22 cellular contexts compared by ENCODE assay signal in the genomic region with DNA sequence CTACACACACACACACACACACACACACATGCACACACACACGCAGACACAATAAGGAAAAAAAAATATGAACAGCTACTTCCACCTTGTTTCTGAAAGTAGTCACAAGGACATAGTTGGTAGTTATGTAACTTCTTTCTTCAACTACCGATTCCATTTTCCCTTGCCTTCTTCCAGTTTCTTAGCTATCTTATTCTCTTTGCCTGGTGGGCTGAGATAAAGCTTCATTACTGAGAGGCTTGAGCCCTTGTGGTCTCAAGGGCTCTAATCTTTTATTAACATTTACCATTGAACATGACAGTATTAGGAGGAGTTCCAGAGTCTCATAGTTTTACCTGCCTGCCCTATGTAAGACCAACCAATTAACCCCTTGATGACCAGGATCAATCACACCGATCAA.
"Had no signal": no experiment of that assay in that cellular context is flagged by ENCODE, and none has a peak within 500 bp of the region (broad histone marks: within the 10 kb centered on the region; RNA-seq: fewer than 3 reads in every experiment).

No MANE protein-coding gene starts in this region.

- ATAC-seq: esophagus mucosa; gastrocnemius medialis; left ventricle myocardium superior; lower lobe of right lung; naive thymus-derived CD8-positive, alpha-beta T cell; psoas muscle; right cardiac atrium; stimulated activated effector memory CD8-positive, alpha-beta T cell treated with anti-CD3 and anti-CD28 coated beads, Interleukin-12 subunit alpha, Interleukin-12 subunit beta, amount 100 ng/mL, for 72 hours had no signal

- DNase-seq: foreskin fibroblast; gastrocnemius medialis; head of caudate nucleus; left ventricle myocardium superior; lower lobe of right lung; naive thymus-derived CD8-positive, alpha-beta T cell; nephron progenitor cell; occipital lobe; ovary; posterior cingulate gyrus; psoas muscle; right cardiac atrium; sigmoid colon; stimulated activated CD4-positive, alpha-beta T cell treated with anti-CD3 and anti-CD28 coated beads, Interleukin-2, amount 100 ng/mL, for 24 hours; stimulated activated CD4-positive, alpha-beta T cell treated with anti-CD3 and anti-CD28 coated beads, Interleukin-4, amount 100 ng/mL, for 24 hours; stimulated activated naive CD4-positive, alpha-beta T cell treated with Interleukin-2 at 50 U/mL for 16 hours; stomach; thyroid gland; trophoblast cell had no signal

- FAIRE-seq: keratinocyte had no signal
